18 cellular contexts compared by ENCODE assay signal in genomic region chr1:208137144-208137682, GRCh38.
DNase-seq lines count a peak whose midpoint lies in the region; ATAC-seq and TF ChIP-seq lines count a peak whose summit lies in the region.
"Had no signal": no experiment of that assay in that cellular context is flagged by ENCODE, and none has a peak within 500 bp of the region (broad histone marks: within the 10 kb centered on the region; RNA-seq: fewer than 3 reads in every experiment).

No MANE protein-coding gene starts in this region.

- H3K27ac Mint-ChIP-seq in GM23338: no peak overlapping the region
- H3K27ac Mint-ChIP-seq: activated B cell treated with CpG ODN at 0.5 μM for 24 hours; activated naive CD8-positive, alpha-beta T cell treated with anti-CD3 and anti-CD28 coated beads, Interleukin-2, amount 10 ng/mL, durations not matched to agents 7 days and 5 days had no signal

- H3K4me2 ChIP-seq in GM23338: no peak overlapping the region

- peak; percentile 12 for DNase-seq in NCI-H510A treated with DMSO at 0.1 percent for 48 hours (lab: John Stamatoyannopoulos, UW)
- DNase-seq in NCI-H510A (lab: John Stamatoyannopoulos, UW): no peak
- peak; percentile 92 for DNase-seq in NCI-H2171 treated with DMSO at 0.1 percent for 48 hours (lab: John Stamatoyannopoulos, UW)
- DNase-seq in choroid plexus epithelial cell (ENCODE audit: low read depth): peak; percentile 40
- no peak for DNase-seq in tibial artery
- no peak for DNase-seq in GM19240 (ENCODE audit: insufficient read length, low spot score)
- DNase-seq in GM23338 (ENCODE audit: low spot score): no peak
- DNase-seq: ACHN; activated B cell treated with CpG ODN at 0.5 μM for 24 hours; activated CD8-positive, alpha-beta memory T cell treated with anti-CD3 and anti-CD28 coated beads, Interleukin-2, amount 50 U/mL, for 48 hours; activated naive CD8-positive, alpha-beta T cell treated with anti-CD3 and anti-CD28 coated beads, Interleukin-2, amount 10 ng/mL, durations not matched to agents 7 days and 5 days; MM.1S; pancreas; upper lobe of left lung had no signal

- H3K4me3 ChIP-seq in choroid plexus epithelial cell (ENCODE audit: low read depth, low read length) (no peak overlapping the region), tibial artery (no peak overlapping the region), GM23338 (no peak overlapping the region)
- H3K4me3 ChIP-seq: coronary artery, esophagus muscularis mucosa, GM12878, pancreas, upper lobe of left lung had no signal

- no peaks in the 10 kb centered on the region for H3K9me2 ChIP-seq in GM23338 (ENCODE audit: insufficient read depth)

- no peaks in the 10 kb centered on the region for H3K27me3 ChIP-seq in tibial artery
- no peaks in the 10 kb centered on the region for H3K27me3 ChIP-seq in GM23338 (ENCODE audit: insufficient read depth)
- H3K27me3 ChIP-seq: esophagus muscularis mucosa, pancreas, upper lobe of left lung had no signal

- no peak overlapping the region for H2AFZ ChIP-seq in GM23338

- H3K4me3 Mint-ChIP-seq in GM23338: no peak overlapping the region
- H3K4me3 Mint-ChIP-seq: activated B cell treated with CpG ODN at 0.5 μM for 24 hours; activated naive CD8-positive, alpha-beta T cell treated with anti-CD3 and anti-CD28 coated beads, Interleukin-2, amount 10 ng/mL, durations not matched to agents 7 days and 5 days had no signal

- peak overlapping the region; percentile 54 to 60 for H3K27ac ChIP-seq in tibial artery
- no peak overlapping the region for H3K27ac ChIP-seq in GM23338 (ENCODE audit: low read depth)
- H3K27ac ChIP-seq: pancreas had no signal

- H3K27me3 Mint-ChIP-seq in GM23338 (ENCODE audit: insufficient read depth, low read depth, poor library complexity): peaks cover 6% of the 10 kb centered on the region
- H3K27me3 Mint-ChIP-seq: activated B cell treated with CpG ODN at 0.5 μM for 24 hours had no signal

- H4K20me1 ChIP-seq in GM23338 (replicated peaks; ENCODE audit: insufficient read depth): no peaks in the 10 kb centered on the region

- H3K36me3 Mint-ChIP-seq in GM23338 (ENCODE audit: low read depth): no peaks in the 10 kb centered on the region
- H3K36me3 Mint-ChIP-seq: activated naive CD8-positive, alpha-beta T cell treated with anti-CD3 and anti-CD28 coated beads, Interleukin-2, amount 10 ng/mL, durations not matched to agents 7 days and 5 days had no signal

- H3K79me2 ChIP-seq in GM23338 (replicated peaks; ENCODE audit: insufficient read depth): no peaks in the 10 kb centered on the region

- H3K4me1 ChIP-seq in tibial artery: peaks cover 0 to 52% (median 40%) of the 10 kb centered on the region in 4 donors
- peaks cover 24% of the 10 kb centered on the region for H3K4me1 ChIP-seq in GM23338 (ENCODE audit: insufficient read depth)

- intact Hi-C loops in tibial artery (cut with DNase I; ENCODE audit: low total_unique reads): no loop called here

- TF ChIP-seq CTCF in choroid plexus epithelial cell (conservative IDR thresholded peaks at IDR 0.05; ENCODE audit: low read depth, low read length): no peak
- no peak for TF ChIP-seq CTCF in tibial artery (IDR thresholded peaks at IDR 0.05)
- no peak for TF ChIP-seq CTCF in GM23338 (conservative IDR thresholded peaks at IDR 0.05; ENCODE audit: low read depth in 2 of 2)

- H3K36me3 ChIP-seq in tibial artery (peaks cover 6 to 13% (median 9%) of the 10 kb centered on the region in 3 donors), GM23338 (ENCODE audit: insufficient read depth) (no peaks in the 10 kb centered on the region)
- H3K36me3 ChIP-seq: pancreas had no signal

- no peaks in the 10 kb centered on the region for H3K9me3 ChIP-seq in tibial artery
- H3K9me3 ChIP-seq: esophagus muscularis mucosa, pancreas, upper lobe of left lung had no signal

- H3K4me1 Mint-ChIP-seq in GM23338: peaks cover 35% of the 10 kb centered on the region
- H3K4me1 Mint-ChIP-seq: activated naive CD8-positive, alpha-beta T cell treated with anti-CD3 and anti-CD28 coated beads, Interleukin-2, amount 10 ng/mL, durations not matched to agents 7 days and 5 days had no signal

- ATAC-seq in GM21360 (IDR thresholded peaks at IDR 0.05; ENCODE audit: unreplicated experiment) (no peak), GM23338 (no peak)
- ATAC-seq: GM12878, pancreas had no signal

- H3F3A ChIP-seq in GM23338 (replicated peaks; ENCODE audit: low read depth): no peaks in the 10 kb centered on the region

- H3K9me3 Mint-ChIP-seq in GM23338: no peaks in the 10 kb centered on the region
- H3K9me3 Mint-ChIP-seq: activated B cell treated with CpG ODN at 0.5 μM for 24 hours; activated naive CD8-positive, alpha-beta T cell treated with anti-CD3 and anti-CD28 coated beads, Interleukin-2, amount 10 ng/mL, durations not matched to agents 7 days and 5 days had no signal

TF ChIP-seq in GM23338, 12 proteins besides CTCF, POLR2A, EP300 and RAD21 (continues in another document):
- TF ChIP-seq ZNF114 (CRISPR knock-in tag; IDR thresholded peaks at IDR 0.05): no peak
- TF ChIP-seq CREB1 (CRISPR knock-in tag; IDR thresholded peaks at IDR 0.05; ENCODE audit: low read depth): no peak
- TF ChIP-seq NANOG (IDR thresholded peaks at IDR 0.05; ENCODE audit: borderline replicate concordance): no peak
- TF ChIP-seq REST (IDR thresholded peaks at IDR 0.05; ENCODE audit: unreplicated experiment): no peak
- TF ChIP-seq EZH2phosphoT487 (IDR thresholded peaks at IDR 0.05; ENCODE audit: unreplicated experiment): no peak
- TF ChIP-seq EZH2 (IDR thresholded peaks at IDR 0.05; ENCODE audit: low read depth, unreplicated experiment): no peak

Comparison
In these comparisons a context has a peak if more than half of its experiments do, and no peak if none do; other contexts are left out.
1. DNase-seq: peak in NCI-H510A treated with DMSO at 0.1 percent for 48 hours (single experiment), NCI-H2171 treated with DMSO at 0.1 percent for 48 hours (single experiment) and choroid plexus epithelial cell (single experiment); none in NCI-H510A (single experiment), tibial artery (0 of 2), GM19240 (single experiment) and GM23338 (single experiment).